In the genomic region with DNA sequence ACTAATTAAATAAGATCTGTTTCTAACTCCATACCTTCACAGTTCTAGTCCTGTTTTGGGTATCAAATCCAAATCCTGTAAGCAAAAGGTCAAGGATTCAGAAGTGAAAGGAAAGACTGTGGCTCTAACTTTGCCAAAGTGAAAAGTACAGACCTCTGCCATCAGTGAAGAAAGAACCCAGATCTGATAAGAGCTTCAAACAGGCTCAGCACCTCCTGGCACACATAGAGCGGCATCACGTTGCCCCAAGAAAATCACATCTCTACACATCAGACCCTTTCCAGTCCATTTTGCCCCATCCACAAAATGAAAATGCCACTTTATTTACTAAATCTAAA, we compare ENCODE assay signal across 8 cellular contexts. TPM values are rescaled to one million over a fixed set of nuclear protein-coding genes. Genes with fewer than 3 reads are reported as not detected.
DNase-seq lines count a peak whose midpoint lies in the region; ATAC-seq and TF ChIP-seq lines count a peak whose summit lies in the region.

No MANE protein-coding gene starts in this region.

- no peak for TF ChIP-seq EP300 in sigmoid colon (IDR thresholded peaks at IDR 0.05)

- H2AFZ ChIP-seq in GM23248: peak overlapping the region; percentile 56

- peaks cover 84% of the 10 kb centered on the region for H3K79me2 ChIP-seq in GM23248 (ENCODE audit: insufficient read depth)

- H3K9ac ChIP-seq in GM23248: peak overlapping the region; percentile 94

- peak overlapping the region in 2 of 3 donors; percentile 57 to 69 for H3K4me3 Mint-ChIP-seq in T-cell

- H3K9me3 Mint-ChIP-seq in T-cell: no peaks in the 10 kb centered on the region

- H3K27me3 ChIP-seq in GM23248 (replicated peaks; ENCODE audit: insufficient read depth): no peaks in the 10 kb centered on the region
- no peaks in the 10 kb centered on the region for H3K27me3 ChIP-seq in sigmoid colon

- peaks cover 44% of the 10 kb centered on the region for H3F3A ChIP-seq in GM23248 (ENCODE audit: insufficient read depth)

- H3K27ac Mint-ChIP-seq in T-cell: peak overlapping the region; percentile 94

- TF ChIP-seq POLR2A in sigmoid colon (IDR thresholded peaks at IDR 0.05): no peak

- H3K4me1 ChIP-seq in GM23248 (ENCODE audit: insufficient read depth) (peaks cover 33% of the 10 kb centered on the region), sigmoid colon (peaks cover 0 to 85% (median 70%) of the 10 kb centered on the region in 4 donors)

- H4K20me1 ChIP-seq in GM23248 (ENCODE audit: insufficient read depth): no peaks in the 10 kb centered on the region

- H3K9me3 ChIP-seq in GM23248 (ENCODE audit: low read depth) (no peaks in the 10 kb centered on the region), sigmoid colon (no peaks in the 10 kb centered on the region)

- peak overlapping the region; percentile 100 for H3K27ac ChIP-seq in GM23248
- H3K27ac ChIP-seq in sigmoid colon: peak overlapping the region; percentile 85 to 99 (median 90)

- POLR2A ChIA-PET in T-cell (lab: Charles Lee): interaction anchor here (0.5 to 2.0 kb wide), 4 partner anchors 72 to 1275 kb away, joined by 4 to 15 read pairs (median 10); no protein-coding TSS in a partner anchor

- peak overlapping the region; percentile 93 for H3K4me2 ChIP-seq in GM23248 (ENCODE audit: unreplicated experiment)

- H3K9me2 ChIP-seq in GM23248 (ENCODE audit: insufficient read depth): no peaks in the 10 kb centered on the region

- no peak for TF ChIP-seq CTCF in sigmoid colon (IDR thresholded peaks at IDR 0.05)
- TF ChIP-seq CTCF in GM10266 (IDR thresholded peaks at IDR 0.05; ENCODE audit: control insufficient read depth, insufficient read depth, low read depth, missing control alignments): no peak

- no peaks in the 10 kb centered on the region for H3K27me3 Mint-ChIP-seq in T-cell

- H3K36me3 ChIP-seq in GM23248 (ENCODE audit: low read depth) (no peaks in the 10 kb centered on the region), sigmoid colon (no peaks in the 10 kb centered on the region)

- intact Hi-C loops in Right ventricle myocardium superior (cut with DNase I) (no loop called here), sigmoid colon (cut with DNase I) (loop anchor here (1.0 kb wide), 1 partner anchor 72 kb away; no protein-coding TSS in a partner anchor)

- DNase-seq in GM23248 (no peak), T-cell (no peak), Right ventricle myocardium superior (no peak), sigmoid colon (no peak), DMS153 treated with DMSO at 0.1 percent for 48 hours (lab: John Stamatoyannopoulos, UW; ENCODE audit: unreplicated experiment) (no peak), GM10266 (ENCODE audit: extremely low spot score) (no peak), cerebellar nuclear complex (lab: John Stamatoyannopoulos, UW) (no peak), NCI-H2081 (lab: John Stamatoyannopoulos, UW) (no peak)

- 28 to 36% methylated on average over 2 of the region's 2 CpGs for WGBS in GM23248 (ENCODE audit: low coverage in 1 of 2, low lambda C conversion rate in 2 of 2, missing lambda C conversion rate in 2 of 2), 2 experiments
- 44 to 54% methylated on average over 2 of the region's 2 CpGs for WGBS in sigmoid colon, 2 donors

- H3K4me3 ChIP-seq in GM23248 (peak overlapping the region; percentile 58), sigmoid colon (peak overlapping the region in 3 of 4 donors; percentile 3 to 22 (median 18))

- peaks cover 41 to 45% (median 42%) of the 10 kb centered on the region in 3 donors for H3K4me1 Mint-ChIP-seq in T-cell

- ATAC-seq in T-cell (replicated peaks in 1 of 4) (peak; percentile 29 to 49 (median 36)), Right ventricle myocardium superior (ENCODE audit: poor library complexity) (peak; percentile 28)

- in situ Hi-C loops in GM23248 (cut with MboI): no loop called here

- peaks cover 11% of the 10 kb centered on the region for H3K36me3 Mint-ChIP-seq in T-cell

- CTCF ChIA-PET in T-cell (lab: Charles Lee): interaction anchor here (0.5 to 4.1 kb wide), 19 partner anchors 10 to 983 kb away, joined by 3 to 180 read pairs (median 4); a partner anchor contains a TSS

RNA-seq across cellular contexts. Expression of a gene that starts 23.2 kb away (rescaled TPM):
- 52.5 and 61.7 TPM in 2 replicates for total RNA-seq in GM23248 (2014; rRNA removed; shearing (Covaris generic))
- polyA plus RNA-seq in GM23248 (2016; fragmentation: Nextera tagmentation; extraction: Ambion mirVana) (74.5 and 77.8 TPM in 2 replicates), sigmoid colon (10 to 100 TPM; 16.8 to 20.1 (median 19.5) TPM)
- total RNA-seq in T-cell (10 to 100 TPM; 47.2 to 69.5 (median 59.4) TPM), Right ventricle myocardium superior (92.5 TPM), sigmoid colon (100 to 1,000 TPM; 159 to 257 (median 196) TPM)
